In genomic region chr1:163796394-163796821, GRCh38 we compare ENCODE assay signal across 14 cellular contexts.
DNase-seq lines count a peak whose midpoint lies in the region; ATAC-seq and TF ChIP-seq lines count a peak whose summit lies in the region.
"Had no signal": no experiment of that assay in that cellular context is flagged by ENCODE, and none has a peak within 500 bp of the region (broad histone marks: within the 10 kb centered on the region; RNA-seq: fewer than 3 reads in every experiment).

No MANE protein-coding gene starts in this region.

- TF ChIP-seq CTCF in PC-9 (conservative IDR thresholded peaks at IDR 0.05) (no peak), fibroblast of the aortic adventitia (IDR thresholded peaks at IDR 0.05; ENCODE audit: insufficient read depth, low read length) (no peak)

- intact Hi-C loops in PC-9 (cut with micrococcal nuclease; ENCODE audit: unreplicated experiment), result no loop called here

- peak overlapping the region; percentile 19; the same call in 1 of the 2 replicates for H2AFZ ChIP-seq in PC-9

- H3K4me3 ChIP-seq in HAP-1 (no peak overlapping the region), PC-9 (no peak overlapping the region), fibroblast of the aortic adventitia (ENCODE audit: low read depth, low read length) (no peak overlapping the region)
- H3K4me3 ChIP-seq: BLaER1 treated with 17β-estradiol and CSF1 and Interleukin-3, amounts not matched to agents 10 nM and 100 nM; left ventricle myocardium inferior had no signal

- H3K9me3 ChIP-seq in HAP-1 (no peaks in the 10 kb centered on the region), PC-9 (ENCODE audit: insufficient read depth, low read depth) (no peaks in the 10 kb centered on the region)

- POLR2A ChIA-PET in PC-9 (lab: Charles Lee; ENCODE audit: unreplicated experiment), result no interaction called here

- H4K20me1 ChIP-seq in PC-9 (ENCODE audit: insufficient read depth), result no peaks in the 10 kb centered on the region
- H4K20me1 ChIP-seq: BLaER1 treated with 17β-estradiol and CSF1 and Interleukin-3, amounts not matched to agents 10 nM and 100 nM had no signal

- H3K4me2 ChIP-seq in PC-9, result no peak overlapping the region
- H3K4me2 ChIP-seq: BLaER1 treated with 17β-estradiol and CSF1 and Interleukin-3, amounts not matched to agents 10 nM and 100 nM had no signal

- BruUV-seq in PC-9 (replicated peaks; lab: Mats Ljungman, UMichigan), result no TSS peak

- peak; percentile 34 for DNase-seq in AG08395 (ENCODE audit: low spot score)
- peak; percentile 72 to 88 for DNase-seq in HAP-1 (ENCODE audit: low spot score in 2 of 2)
- no peak for DNase-seq in PC-9
- DNase-seq in fibroblast of the aortic adventitia (ENCODE audit: low read depth), result peak; percentile 34
- DNase-seq in SKM-1 treated with dmso at 0.1 percent for 144 hours (lab: John Stamatoyannopoulos, UW; ENCODE audit: unreplicated experiment), result no peak
- DNase-seq in stimulated activated CD4-positive, alpha-beta T cell treated with anti-CD3 and anti-CD28 coated beads, Interleukin-15, amount 100 ng/mL, for 24 hours, result no peak
- no peak for DNase-seq in NCI-H1694 (lab: John Stamatoyannopoulos, UW)
- DNase-seq: activated CD4-positive, CD25-positive, alpha-beta regulatory T cell; cerebellar nuclear complex; left ventricle myocardium inferior; stimulated activated CD4-positive, alpha-beta T cell treated with anti-CD3 and anti-CD28 coated beads, Interleukin-4, amount 100 ng/mL, for 24 hours had no signal

- no peaks in the 10 kb centered on the region for H3K9me2 ChIP-seq in PC-9 (ENCODE audit: insufficient read depth)

- H3K4me1 ChIP-seq in HAP-1, result peaks cover 12% of the 10 kb centered on the region
- no peaks in the 10 kb centered on the region for H3K4me1 ChIP-seq in PC-9 (replicated peaks; ENCODE audit: insufficient read depth)
- H3K4me1 ChIP-seq: left ventricle myocardium inferior had no signal

- no peak for ATAC-seq in GM19035 (IDR thresholded peaks at IDR 0.05; ENCODE audit: unreplicated experiment)
- ATAC-seq: Right ventricle myocardium inferior had no signal

- in situ Hi-C loops in HAP-1 (cut with MboI; ENCODE audit: low sequenced_read_pairs), result no loop called here

- no peaks in the 10 kb centered on the region for H3K79me2 ChIP-seq in PC-9 (ENCODE audit: low read depth)

- CTCF ChIA-PET in PC-9 (lab: Charles Lee), result no interaction called here

- no peaks in the 10 kb centered on the region for H3F3A ChIP-seq in PC-9 (ENCODE audit: insufficient read depth, low read depth)

- no peaks in the 10 kb centered on the region for H3K27me3 ChIP-seq in HAP-1 (ENCODE audit: low read depth)
- no peaks in the 10 kb centered on the region for H3K27me3 ChIP-seq in PC-9 (ENCODE audit: insufficient read depth, low read depth)
- H3K27me3 ChIP-seq: BLaER1 treated with 17β-estradiol and CSF1 and Interleukin-3, amounts not matched to agents 10 nM and 100 nM had no signal

- no peak overlapping the region for H3K27ac ChIP-seq in PC-9
- H3K27ac ChIP-seq: BLaER1 treated with 17β-estradiol and CSF1 and Interleukin-3, amounts not matched to agents 10 nM and 100 nM; left ventricle myocardium inferior had no signal

- H3K36me3 ChIP-seq in HAP-1 (replicated peaks), result no peaks in the 10 kb centered on the region
- no peaks in the 10 kb centered on the region for H3K36me3 ChIP-seq in PC-9 (ENCODE audit: low read depth)
- H3K36me3 ChIP-seq: BLaER1 treated with 17β-estradiol and CSF1 and Interleukin-3, amounts not matched to agents 10 nM and 100 nM; left ventricle myocardium inferior had no signal

Comparison
In these comparisons a context has a peak if more than half of its experiments do, and no peak if none do; other contexts are left out.
1. DNase-seq: peak in AG08395 (single experiment), HAP-1 (2 of 2) and fibroblast of the aortic adventitia (single experiment); none in PC-9 (0 of 2), SKM-1 treated with dmso at 0.1 percent for 144 hours (single experiment), stimulated activated CD4-positive, alpha-beta T cell treated with anti-CD3 and anti-CD28 coated beads, Interleukin-15, amount 100 ng/mL, for 24 hours (single experiment) and NCI-H1694 (single experiment).